In the genomic region with DNA sequence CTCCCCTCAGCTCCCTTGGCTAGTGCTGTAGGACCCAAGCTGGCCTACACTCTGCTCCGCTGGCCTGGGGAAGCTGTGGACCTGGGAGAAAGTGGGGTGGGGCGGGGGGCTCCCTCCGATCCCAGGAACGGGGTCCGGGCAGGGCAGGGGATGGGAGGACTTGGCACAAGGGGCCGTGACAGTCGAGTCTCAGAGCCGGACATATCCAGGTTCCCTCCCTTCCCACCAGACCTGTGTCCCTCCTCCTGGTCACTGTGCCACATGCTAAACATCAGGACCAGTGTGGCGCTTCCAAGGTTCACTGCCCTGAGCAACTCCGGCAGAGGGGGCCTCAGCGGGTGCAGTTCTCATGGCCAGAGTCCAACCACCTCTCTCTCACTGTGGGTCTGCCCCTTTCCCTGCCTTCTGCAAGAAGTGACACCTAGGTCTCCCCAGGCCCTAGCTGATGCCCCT, we compare ENCODE assay signal across 19 cellular contexts. TPM values are rescaled to one million over a fixed set of nuclear protein-coding genes. Genes with fewer than 3 reads are reported as not detected.
DNase-seq lines count a peak whose midpoint lies in the region; ATAC-seq, FAIRE-seq and TF ChIP-seq lines count a peak whose summit lies in the region.
"Had no signal": no experiment of that assay in that cellular context is flagged by ENCODE, and none has a peak within 500 bp of the region (broad histone marks: within the 10 kb centered on the region; RNA-seq: fewer than 3 reads in every experiment).

No MANE protein-coding gene starts in this region.

- no peak for TF ChIP-seq POLR2A in A549 (IDR thresholded peaks at IDR 0.05; ENCODE audit: low read length)

- no peaks in the 10 kb centered on the region for H3K36me3 ChIP-seq in neural progenitor cell

- no peak overlapping the region for H2BK12ac ChIP-seq in H9 (ENCODE audit: insufficient read length, low read depth, low read length)

- H3K9ac ChIP-seq in H9 (ENCODE audit: extremely low read depth, insufficient read length, low read length) (no peak overlapping the region), neural progenitor cell (no peak overlapping the region)
- H3K9ac ChIP-seq: parathyroid adenoma had no signal

- ATAC-seq in A549 (no peak), HG02571 (IDR thresholded peaks at IDR 0.05; ENCODE audit: unreplicated experiment) (no peak)

- H3K56ac ChIP-seq in H9 (ENCODE audit: insufficient read length, low read depth, low read length) = no peak overlapping the region

- no peak overlapping the region for H4K8ac ChIP-seq in H9 (replicated peaks; ENCODE audit: insufficient read length, low read depth, low read length)

- TF ChIP-seq CTCF in A549 (IDR thresholded peaks at IDR 0.05) = no peak
- TF ChIP-seq CTCF in H9 (conservative IDR thresholded peaks at IDR 0.05) = no peak
- TF ChIP-seq CTCF in endothelial cell (IDR thresholded peaks at IDR 0.05; ENCODE audit: unreplicated experiment) = no peak
- TF ChIP-seq CTCF in neural progenitor cell (IDR thresholded peaks at IDR 0.05) = no peak

- no peak overlapping the region for H2BK120ac ChIP-seq in H9 (ENCODE audit: low read depth, low read length, poor library complexity, severe bottlenecking)

- H4K20me1 ChIP-seq in H9 (ENCODE audit: control insufficient read depth, insufficient read depth, insufficient read length) (no peaks in the 10 kb centered on the region), neural progenitor cell (ENCODE audit: low read depth) (peaks cover 38% of the 10 kb centered on the region)

- no peak overlapping the region; a peak in 1 of 6 replicates for H3K27ac ChIP-seq in A549
- H3K27ac ChIP-seq in H9 (ENCODE audit: insufficient read length, low read depth, low read length) = no peak overlapping the region
- H3K27ac ChIP-seq in neural progenitor cell = no peak overlapping the region
- H3K27ac ChIP-seq: parathyroid adenoma, SK-N-MC had no signal

- FAIRE-seq in A549 (lab: Jason Lieb, UNC) = no peak
- FAIRE-seq: G401.6, GM18507 had no signal

- no peak overlapping the region for H4K91ac ChIP-seq in H9 (ENCODE audit: insufficient read length, low read depth, low read length)

- H3K4me1 Mint-ChIP-seq in H9 (peaks cover 25 to 47% of the 10 kb centered on the region in 2 experiments), endothelial cell (ENCODE audit: unreplicated experiment) (peaks cover 2% of the 10 kb centered on the region), neural progenitor cell (peaks cover 17% of the 10 kb centered on the region)

- no peak overlapping the region for H3T11ph ChIP-seq in H9 (ENCODE audit: low read length)

- no peak overlapping the region for H3K4me3 ChIP-seq in A549
- no peak overlapping the region for H3K4me3 ChIP-seq in neural progenitor cell

- no peak overlapping the region for H3K23ac ChIP-seq in H9 (ENCODE audit: insufficient read length, low read depth, low read length)

- H2AFZ ChIP-seq in H9 (ENCODE audit: low read length) = no peak overlapping the region
- H2AFZ ChIP-seq in neural progenitor cell (replicated peaks) = no peak overlapping the region
- H2AFZ ChIP-seq: parathyroid adenoma had no signal

- no peak overlapping the region for H3K27ac Mint-ChIP-seq in H9
- H3K27ac Mint-ChIP-seq in endothelial cell (ENCODE audit: unreplicated experiment) = no peak overlapping the region
- no peak overlapping the region for H3K27ac Mint-ChIP-seq in neural progenitor cell
- H3K27ac Mint-ChIP-seq: activated B cell treated with CpG ODN at 0.5 μM for 24 hours had no signal

- H2BK20ac ChIP-seq in H9 (ENCODE audit: low read depth, low read length, poor library complexity, severe bottlenecking) = no peak overlapping the region

- TF ChIP-seq EP300 in A549 (IDR thresholded peaks at IDR 0.05) = no peak

- H3K18ac ChIP-seq in H9 (ENCODE audit: insufficient read length, low read depth, low read length) = no peak overlapping the region

- H3K27me3 ChIP-seq in H9 (ENCODE audit: insufficient read depth, low read length) (peaks cover 17% of the 10 kb centered on the region), neural progenitor cell (peaks cover 72% of the 10 kb centered on the region)

- TF ChIP-seq RAD21 in A549 (conservative IDR thresholded peaks at IDR 0.05 in 1 of 2, IDR thresholded peaks at IDR 0.05 in 1 of 2) = no peak

- H3F3A ChIP-seq in neural progenitor cell (ENCODE audit: low read depth) = peaks cover 23% of the 10 kb centered on the region

- H3K27me3 Mint-ChIP-seq in H9 (ENCODE audit: low read depth) (peaks cover 58% of the 10 kb centered on the region), endothelial cell (ENCODE audit: unreplicated experiment) (peaks cover 15% of the 10 kb centered on the region), neural progenitor cell (ENCODE audit: insufficient read depth, low read depth) (peaks cover 25% of the 10 kb centered on the region)

- WGBS in A549 (ENCODE audit: missing lambda C conversion rate) = 89% methylated on average over 8 of the region's 11 CpGs
- WGBS in H9 (ENCODE audit: extremely low coverage, insufficient read length, low lambda C conversion rate) = no CpG with 5 or more reads among the region's 11 CpGs

- peaks cover 22% of the 10 kb centered on the region for H3K23me2 ChIP-seq in H9 (ENCODE audit: insufficient read length, low read depth, low read length, poor library complexity, severe bottlenecking)

- no peaks in the 10 kb centered on the region for H3K79me1 ChIP-seq in H9 (ENCODE audit: insufficient read depth, low read depth, low read length, poor library complexity, severe bottlenecking)

- H3K4me1 ChIP-seq in A549 = peaks cover 38% of the 10 kb centered on the region
- no peaks in the 10 kb centered on the region for H3K4me1 ChIP-seq in H9 (ENCODE audit: insufficient read depth, low read length)
- peaks cover 25% of the 10 kb centered on the region for H3K4me1 ChIP-seq in neural progenitor cell
- H3K4me1 ChIP-seq: parathyroid adenoma had no signal

- H2BK5ac ChIP-seq in H9 (ENCODE audit: insufficient read length, low read length) = no peak overlapping the region

- no peak overlapping the region for H3K14ac ChIP-seq in H9 (ENCODE audit: insufficient read depth, low read length)

- no peak overlapping the region for H3K4ac ChIP-seq in H9 (ENCODE audit: low read depth, low read length)

- H3K9me3 Mint-ChIP-seq in H9 (no peaks in the 10 kb centered on the region), endothelial cell (ENCODE audit: unreplicated experiment) (no peaks in the 10 kb centered on the region), neural progenitor cell (no peaks in the 10 kb centered on the region)
- H3K9me3 Mint-ChIP-seq: activated B cell treated with CpG ODN at 0.5 μM for 24 hours had no signal

- POLR2A ChIA-PET in A549 (lab: Yijun Ruan, JAX) = interaction anchor here (1.0 kb wide), 1 partner anchor 10 kb away, joined by 3 read pairs; no protein-coding TSS in a partner anchor

- CTCF ChIA-PET in A549 (lab: Yijun Ruan, JAX) = interaction anchor here (0.6 to 26.3 kb wide), 4 partner anchors 10 to 27 kb away, joined by 3 to 719 read pairs (median 10); no protein-coding TSS in a partner anchor

- no peak overlapping the region for H2BK15ac ChIP-seq in H9 (ENCODE audit: low read depth, low read length)

- DNase-seq in A549 (ENCODE audit: low read depth in 1 of 2, low spot score in 1 of 2) (no peak), H9 (peak; percentile 25), endothelial cell (ENCODE audit: low spot score) (peak; percentile 6), neural progenitor cell (ENCODE audit: low spot score) (no peak), hepatic stellate cell (ENCODE audit: low spot score) (no peak), inferior parietal cortex (ENCODE audit: extremely low spot score) (no peak)
- DNase-seq in stimulated activated CD4-positive, alpha-beta T cell treated with anti-CD3 and anti-CD28 coated beads, Interleukin-1b, Interleukin-23, amount 100 ng/mL, for 48 hours = no peak
- DNase-seq: activated B cell treated with CpG ODN at 0.5 μM for 24 hours; effector memory CD4-positive, alpha-beta T cell; HCEC 1CT; MM.1S; stimulated activated CD4-positive, alpha-beta T cell treated with anti-CD3 and anti-CD28 coated beads, Interleukin-2, amount 100 ng/mL, for 24 hours had no signal

- no peaks in the 10 kb centered on the region for H3K9me3 ChIP-seq in A549
- no peaks in the 10 kb centered on the region for H3K9me3 ChIP-seq in H9 (ENCODE audit: control insufficient read depth, low read depth, low read length)
- no peaks in the 10 kb centered on the region for H3K9me3 ChIP-seq in neural progenitor cell (ENCODE audit: low read depth)

- H3K4me3 Mint-ChIP-seq in H9 (peak overlapping the region in 1 of 2 experiments; percentile 42; a peak in 1 of 5 replicates), endothelial cell (ENCODE audit: unreplicated experiment) (no peak overlapping the region), neural progenitor cell (peak overlapping the region; percentile 75)

- H3K4me2 ChIP-seq in A549 (peak overlapping the region; percentile 99), H9 (ENCODE audit: insufficient read depth, insufficient read length, low read length) (no peak overlapping the region), neural progenitor cell (no peak overlapping the region)

- H4K5ac ChIP-seq in H9 (ENCODE audit: insufficient read length, low read depth, low read length) = no peak overlapping the region

- no peaks in the 10 kb centered on the region for H3K36me3 Mint-ChIP-seq in H9 (ENCODE audit: insufficient read depth in 1 of 3, low read depth in 3 of 3)
- no peaks in the 10 kb centered on the region for H3K36me3 Mint-ChIP-seq in endothelial cell (ENCODE audit: low read depth, unreplicated experiment)
- no peaks in the 10 kb centered on the region for H3K36me3 Mint-ChIP-seq in neural progenitor cell

- no peak overlapping the region for H2AK5ac ChIP-seq in H9 (ENCODE audit: insufficient read length, low read length)

- H3K79me2 ChIP-seq in H9 (ENCODE audit: insufficient read depth, low read length) (no peaks in the 10 kb centered on the region), neural progenitor cell (ENCODE audit: low read depth) (no peaks in the 10 kb centered on the region)
- H3K79me2 ChIP-seq: parathyroid adenoma had no signal

RNA-seq across cellular contexts. Expression of a gene that starts 2.0 kb away (rescaled TPM):
- 2.6 and 3.6 TPM in 2 replicates for polyA plus RNA-seq in A549 (2011; rRNA removed)
- polyA plus RNA-seq in A549 (2012; cell fraction: cytosol; rRNA removed) = 2.3 and 5.0 TPM in 2 replicates
- polyA plus RNA-seq in A549 (2012; cell fraction: nucleus; rRNA removed) = 8.1 and 8.6 TPM in 2 replicates
- 0.59 to 1.2 TPM (median 0.72 TPM) in 3 replicates for polyA plus RNA-seq in A549 (2017; fragmentation: RNase III; extraction: RNeasy Plus Mini Kit Qiagen cat#74134 plus additional on column Dnase treatment)
- 5.7 and 7.9 TPM in 2 replicates for polyA minus RNA-seq in A549 (2011; rRNA and poly(A)+ RNA removed)
- 3.2 and 4.4 TPM in 2 replicates for total RNA-seq in H9 (2021)
- total RNA-seq in endothelial cell (ENCODE audit: unreplicated experiment) = 2.2 TPM
- total RNA-seq in neural progenitor cell (ENCODE audit: low replicate concordance) = 0.09 and 0.28 TPM in 2 replicates

RNA-seq across cellular contexts. Expression of a gene that starts 15.1 kb away (rescaled TPM):
- polyA plus RNA-seq in A549 (2011; rRNA removed) (not detected in 2 replicates), A549 (2017; fragmentation: RNase III; extraction: RNeasy Plus Mini Kit Qiagen cat#74134 plus additional on column Dnase treatment) (not detected in 3 replicates)
- polyA plus RNA-seq in A549 (2012; cell fraction: cytosol; rRNA removed) = not detected in 2 replicates
- polyA plus RNA-seq in A549 (2012; cell fraction: nucleus; rRNA removed) = not detected in 2 replicates
- polyA minus RNA-seq in A549 (2011; rRNA and poly(A)+ RNA removed) = not detected in 2 replicates
- total RNA-seq in H9 (2021) (not detected in 2 replicates), endothelial cell (ENCODE audit: unreplicated experiment) (not detected), neural progenitor cell (ENCODE audit: low replicate concordance) (not detected in 2 replicates)
- total RNA-seq: activated B cell treated with CpG ODN at 0.5 μM for 24 hours, glomerular endothelial cell, left colon had no signal

RNA-seq across cellular contexts. Expression of a gene that starts 28.1 kb away (rescaled TPM):
- polyA plus RNA-seq in A549 (2011; rRNA removed) (not detected in 2 replicates), A549 (2017; fragmentation: RNase III; extraction: RNeasy Plus Mini Kit Qiagen cat#74134 plus additional on column Dnase treatment) (not detected in 3 replicates)
- polyA plus RNA-seq in A549 (2012; cell fraction: cytosol; rRNA removed) = not detected in 2 replicates
- 0.05 TPM in 1 of 2 replicates, not detected in the other for polyA plus RNA-seq in A549 (2012; cell fraction: nucleus; rRNA removed)
- polyA minus RNA-seq in A549 (2011; rRNA and poly(A)+ RNA removed) = not detected in 2 replicates
- total RNA-seq in H9 (2021) (not detected in 2 replicates), endothelial cell (ENCODE audit: unreplicated experiment) (not detected), neural progenitor cell (ENCODE audit: low replicate concordance) (not detected in 2 replicates)
- total RNA-seq: activated B cell treated with CpG ODN at 0.5 μM for 24 hours, glomerular endothelial cell, left colon had no signal

RNA-seq across cellular contexts. Expression of a gene that starts 38.2 kb away (rescaled TPM):
- polyA plus RNA-seq in A549 (2011; rRNA removed) (not detected in 2 replicates), A549 (2017; fragmentation: RNase III; extraction: RNeasy Plus Mini Kit Qiagen cat#74134 plus additional on column Dnase treatment) (not detected in 3 replicates)
- polyA plus RNA-seq in A549 (2012; cell fraction: cytosol; rRNA removed) = not detected in 2 replicates
- not detected in 2 replicates for polyA plus RNA-seq in A549 (2012; cell fraction: nucleus; rRNA removed)
- polyA minus RNA-seq in A549 (2011; rRNA and poly(A)+ RNA removed) = not detected in 2 replicates
- total RNA-seq in H9 (2021) (not detected in 2 replicates), endothelial cell (ENCODE audit: unreplicated experiment) (not detected), neural progenitor cell (ENCODE audit: low replicate concordance) (not detected in 2 replicates)
- total RNA-seq: activated B cell treated with CpG ODN at 0.5 μM for 24 hours, glomerular endothelial cell, left colon had no signal

RNA-seq across cellular contexts. Expression of a gene that starts 51.9 kb away (rescaled TPM):
- polyA plus RNA-seq in A549 (2011; rRNA removed) = not detected in 2 replicates
- polyA plus RNA-seq in A549 (2012; cell fraction: cytosol; rRNA removed) = not detected in 2 replicates
- not detected in 2 replicates for polyA plus RNA-seq in A549 (2012; cell fraction: nucleus; rRNA removed)
- not detected in 3 replicates for polyA plus RNA-seq in A549 (2017; fragmentation: RNase III; extraction: RNeasy Plus Mini Kit Qiagen cat#74134 plus additional on column Dnase treatment)
- polyA minus RNA-seq in A549 (2011; rRNA and poly(A)+ RNA removed) = not detected in 2 replicates
- total RNA-seq in H9 (2021) = not detected in 2 replicates
- not detected for total RNA-seq in endothelial cell (ENCODE audit: unreplicated experiment)
- not detected in 2 replicates for total RNA-seq in neural progenitor cell (ENCODE audit: low replicate concordance)
- total RNA-seq: activated B cell treated with CpG ODN at 0.5 μM for 24 hours, glomerular endothelial cell, left colon had no signal

Comparison
In these comparisons a context has a peak if more than half of its experiments do, and no peak if none do; other contexts are left out.
1. DNase-seq: peak in H9 (single experiment) and endothelial cell (single experiment); none in A549 (0 of 2), neural progenitor cell (single experiment), hepatic stellate cell (single experiment), inferior parietal cortex (single experiment) and stimulated activated CD4-positive, alpha-beta T cell treated with anti-CD3 and anti-CD28 coated beads, Interleukin-1b, Interleukin-23, amount 100 ng/mL, for 48 hours (single experiment).